ENCODE assay signal across 8 cellular contexts in genomic region chr16:22510591-22510990, GRCh38. TPM values are rescaled to one million over a fixed set of nuclear protein-coding genes. Genes with fewer than 3 reads are reported as not detected.
DNase-seq lines count a peak whose midpoint lies in the region; TF ChIP-seq lines count a peak whose summit lies in the region.
"Not testable (repeated sequence)": the region's sequence is repeated elsewhere in the genome, so short reads cannot be mapped to it uniquely, and the experiment has no call there.

Gene NPIPB5, plus strand, starts transcription at chr16:22510891. Its CDS starts 2,911 bp downstream, at chr16:22513802.

- not testable (repeated sequence) for H2AFZ ChIP-seq in GM23248

- H3K9me3 ChIP-seq in GM23248 (ENCODE audit: low read depth); right atrium auricular region; sigmoid colon; vagina: not testable (repeated sequence)

- TF ChIP-seq EP300 in sigmoid colon (IDR thresholded peaks at IDR 0.05): not testable (repeated sequence)

- not testable (repeated sequence) for H3K27ac ChIP-seq in GM23248; adipose tissue (ENCODE audit: low read depth, low read length); right atrium auricular region; sigmoid colon; vagina

- H3K9ac ChIP-seq in GM23248: not testable (repeated sequence)

- H3K4me2 ChIP-seq in GM23248 (ENCODE audit: unreplicated experiment): not testable (repeated sequence)

- not testable (repeated sequence) for H3K79me2 ChIP-seq in GM23248 (ENCODE audit: insufficient read depth)

- TF ChIP-seq POLR2A in sigmoid colon (IDR thresholded peaks at IDR 0.05); vagina (IDR thresholded peaks at IDR 0.05): not testable (repeated sequence)

- H3K9me2 ChIP-seq in GM23248 (ENCODE audit: insufficient read depth): not testable (repeated sequence)

- not testable (repeated sequence) for DNase-seq in GM23248; epithelial cell of proximal tubule (ENCODE audit: low read depth); right atrium auricular region (ENCODE audit: low spot score); myocyte (ENCODE audit: low read depth); sigmoid colon; vagina (ENCODE audit: extremely low spot score in 2 of 2)

- not testable (repeated sequence) for H3K4me3 ChIP-seq in GM23248; epithelial cell of proximal tubule (ENCODE audit: low read depth, low read length); right atrium auricular region; sigmoid colon; vagina

- no CpG with 5 or more reads among the region's 4 CpGs for WGBS in GM23248 (ENCODE audit: low coverage in 1 of 2, low lambda C conversion rate in 2 of 2, missing lambda C conversion rate in 2 of 2), 2 experiments
- no CpG with 5 or more reads among the region's 4 CpGs for WGBS in adipose tissue, 3 donors
- WGBS in sigmoid colon, 2 donors: no CpG with 5 or more reads among the region's 4 CpGs

- not testable (repeated sequence) for H3F3A ChIP-seq in GM23248 (ENCODE audit: insufficient read depth)

- not testable (repeated sequence) for H4K20me1 ChIP-seq in GM23248 (ENCODE audit: insufficient read depth)

- H3K36me3 ChIP-seq in GM23248 (ENCODE audit: low read depth); right atrium auricular region; sigmoid colon; vagina: not testable (repeated sequence)

- in situ Hi-C loops in GM23248 (cut with MboI): not testable (repeated sequence)

- intact Hi-C loops in T-helper 1 cell treated with Interleukin-12 subunit alpha and Interleukin-12 subunit beta and Interleukin-4 antibody, amounts not matched to agents 30 ng/mL and 1 ng/mL, for 36 hours (cut with micrococcal nuclease); sigmoid colon (cut with DNase I); vagina (cut with DNase I): not testable (repeated sequence)

- H3K27me3 ChIP-seq in GM23248 (replicated peaks; ENCODE audit: insufficient read depth); right atrium auricular region; sigmoid colon; vagina: not testable (repeated sequence)

- not testable (repeated sequence) for TF ChIP-seq CTCF in epithelial cell of proximal tubule (conservative IDR thresholded peaks at IDR 0.05; ENCODE audit: low read depth, low read length); right atrium auricular region (IDR thresholded peaks at IDR 0.05); sigmoid colon (IDR thresholded peaks at IDR 0.05); vagina (IDR thresholded peaks at IDR 0.05)

- H3K4me1 ChIP-seq in GM23248 (ENCODE audit: insufficient read depth); right atrium auricular region; sigmoid colon; vagina: not testable (repeated sequence)

RNA-seq across cellular contexts. Expression of gene NPIPB5, which starts in this region (rescaled TPM):
- total RNA-seq in GM23248 (2014; rRNA removed; shearing (Covaris generic)): 21.3 and 29.0 TPM in 2 replicates
- polyA plus RNA-seq in GM23248 (2016; fragmentation: Nextera tagmentation; extraction: Ambion mirVana) (28.0 and 50.8 TPM in 2 replicates), adipose tissue (10 to 100 TPM; 26.8 to 68.4 (median 49.2) TPM), sigmoid colon (100 to 1,000 TPM in 1 of 3 donors, 1 to 10 TPM in 2; 5.8 to 136 (median 6.0) TPM)
- 380 and 420 TPM in 2 replicates for total RNA-seq in T-helper 1 cell treated with Interleukin-12 subunit alpha and Interleukin-12 subunit beta and Interleukin-4 antibody, amounts not matched to agents 30 ng/mL and 1 ng/mL, for 36 hours
- total RNA-seq in epithelial cell of proximal tubule (19.9 and 46.6 TPM in 2 replicates), right atrium auricular region (10 to 100 TPM; 10.6 to 18.3 TPM), myocyte (36.3 and 47.9 TPM in 2 replicates), sigmoid colon (100 to 1,000 TPM; 122 to 284 (median 168) TPM), vagina (329 TPM)
- 89.1 TPM for polyA plus RNA-seq in myocyte (2012)
